9 cellular contexts compared by ENCODE assay signal in genomic region chr3:15330031-15330596, GRCh38. TPM values are rescaled to one million over a fixed set of nuclear protein-coding genes. Genes with fewer than 3 reads are reported as not detected.
DNase-seq lines count a peak whose midpoint lies in the region; TF ChIP-seq lines count a peak whose summit lies in the region.
"Had no signal": no experiment of that assay in that cellular context is flagged by ENCODE, and none has a peak within 500 bp of the region (broad histone marks: within the 10 kb centered on the region; RNA-seq: fewer than 3 reads in every experiment).

No MANE protein-coding gene starts in this region.

- H3K36me3 ChIP-seq in tibial nerve = peaks cover 0 to 7% (median 0%) of the 10 kb centered on the region in 3 donors

- H3K27ac Mint-ChIP-seq in activated T-helper 1 cell treated with anti-CD3 and anti-CD28 coated beads, Interleukin-12 subunit alpha, Interleukin-12 subunit beta, Interleukin-2, Interleukin-4 antibody, amounts not matched to agents 30 ng/mL and 10 ng/mL and 1 ng/mL, durations not matched to agents 14 hours and 24 hours and 36 hours = no peak overlapping the region

- WGBS in tibial nerve, 2 donors = 20 to 28% methylated on average over 10 of the region's 10 CpGs

- H3K4me3 Mint-ChIP-seq in activated T-helper 1 cell treated with anti-CD3 and anti-CD28 coated beads, Interleukin-12 subunit alpha, Interleukin-12 subunit beta, Interleukin-2, Interleukin-4 antibody, amounts not matched to agents 30 ng/mL and 10 ng/mL and 1 ng/mL, durations not matched to agents 14 hours and 24 hours and 36 hours = peak overlapping the region; percentile 92

- no peaks in the 10 kb centered on the region for H3K27me3 Mint-ChIP-seq in activated T-helper 1 cell treated with anti-CD3 and anti-CD28 coated beads, Interleukin-12 subunit alpha, Interleukin-12 subunit beta, Interleukin-2, Interleukin-4 antibody, amounts not matched to agents 30 ng/mL and 10 ng/mL and 1 ng/mL, durations not matched to agents 14 hours and 24 hours and 36 hours (ENCODE audit: insufficient read depth)

- intact Hi-C loops in activated T-helper 1 cell treated with anti-CD3 and anti-CD28 coated beads, Interleukin-12 subunit alpha, Interleukin-12 subunit beta, Interleukin-2, Interleukin-4 antibody, amounts not matched to agents 30 ng/mL and 10 ng/mL and 1 ng/mL, durations not matched to agents 14 hours and 24 hours and 36 hours (cut with micrococcal nuclease) = no loop called here

- no peaks in the 10 kb centered on the region for H3K9me3 ChIP-seq in tibial nerve

- TF ChIP-seq CTCF in tibial nerve (IDR thresholded peaks at IDR 0.05) = no peak

- no peaks in the 10 kb centered on the region for H3K9me3 Mint-ChIP-seq in activated T-helper 1 cell treated with anti-CD3 and anti-CD28 coated beads, Interleukin-12 subunit alpha, Interleukin-12 subunit beta, Interleukin-2, Interleukin-4 antibody, amounts not matched to agents 30 ng/mL and 10 ng/mL and 1 ng/mL, durations not matched to agents 14 hours and 24 hours and 36 hours

- H3K4me1 Mint-ChIP-seq in activated T-helper 1 cell treated with anti-CD3 and anti-CD28 coated beads, Interleukin-12 subunit alpha, Interleukin-12 subunit beta, Interleukin-2, Interleukin-4 antibody, amounts not matched to agents 30 ng/mL and 10 ng/mL and 1 ng/mL, durations not matched to agents 14 hours and 24 hours and 36 hours (ENCODE audit: low read depth) = peaks cover 78% of the 10 kb centered on the region

- peak overlapping the region; percentile 94 to 98 (median 96) for H3K27ac ChIP-seq in tibial nerve

- TF ChIP-seq POLR2A in tibial nerve (IDR thresholded peaks at IDR 0.05) = peak in 1 of 2 donors; percentile 37

- H3K27me3 ChIP-seq in tibial nerve = no peaks in the 10 kb centered on the region

- peak overlapping the region; percentile 87 to 94 (median 92) for H3K4me3 ChIP-seq in tibial nerve

- DNase-seq in NCI-H748 (lab: John Stamatoyannopoulos, UW; ENCODE audit: unreplicated experiment) = peak; percentile 64
- DNase-seq in NCI-H748 treated with DMSO at 0.1 percent for 48 hours (lab: John Stamatoyannopoulos, UW) = no peak
- no peak for DNase-seq in activated T-helper 1 cell treated with anti-CD3 and anti-CD28 coated beads, Interleukin-12 subunit alpha, Interleukin-12 subunit beta, Interleukin-2, Interleukin-4 antibody, amounts not matched to agents 30 ng/mL and 10 ng/mL and 1 ng/mL, durations not matched to agents 14 hours and 24 hours and 36 hours (ENCODE audit: low spot score)
- peak; percentile 38 for DNase-seq in kidney glomerular epithelial cell (lab: John Stamatoyannopoulos, UW)
- DNase-seq in tibial nerve (ENCODE audit: low spot score in 2 of 2) = peak; percentile 62 to 90
- DNase-seq in NCI-H82 (lab: John Stamatoyannopoulos, UW) = no peak
- DNase-seq in amniotic stem cell (lab: John Stamatoyannopoulos, UW) = no peak
- no peak for DNase-seq in GM19238 (ENCODE audit: insufficient read length, low spot score)
- DNase-seq: ACHN had no signal

- H3K36me3 Mint-ChIP-seq in activated T-helper 1 cell treated with anti-CD3 and anti-CD28 coated beads, Interleukin-12 subunit alpha, Interleukin-12 subunit beta, Interleukin-2, Interleukin-4 antibody, amounts not matched to agents 30 ng/mL and 10 ng/mL and 1 ng/mL, durations not matched to agents 14 hours and 24 hours and 36 hours (ENCODE audit: low read depth) = peaks cover 53% of the 10 kb centered on the region

- peak; percentile 24 to 93 for TF ChIP-seq EP300 in tibial nerve (IDR thresholded peaks at IDR 0.05)

- peaks cover under 1 to 71% (median 58%) of the 10 kb centered on the region in 4 donors for H3K4me1 ChIP-seq in tibial nerve

RNA-seq across cellular contexts. Expression of gene SH3BP5, which starts 2.3 kb away (rescaled TPM):
- 28.0 and 30.3 TPM in 2 replicates for total RNA-seq in activated T-helper 1 cell treated with anti-CD3 and anti-CD28 coated beads, Interleukin-12 subunit alpha, Interleukin-12 subunit beta, Interleukin-2, Interleukin-4 antibody, amounts not matched to agents 30 ng/mL and 10 ng/mL and 1 ng/mL, durations not matched to agents 14 hours and 24 hours and 36 hours
- 100 to 1,000 TPM in 3 of 4 donors, 10 to 100 TPM in 1; 99.0 to 113 (median 105) TPM for total RNA-seq in tibial nerve

Comparison
In these comparisons a context has a peak if more than half of its experiments do, and no peak if none do; other contexts are left out.
1. DNase-seq: peak in NCI-H748 (single experiment), kidney glomerular epithelial cell (single experiment) and tibial nerve (2 of 2); none in NCI-H748 treated with DMSO at 0.1 percent for 48 hours (single experiment), activated T-helper 1 cell treated with anti-CD3 and anti-CD28 coated beads, Interleukin-12 subunit alpha, Interleukin-12 subunit beta, Interleukin-2, Interleukin-4 antibody, amounts not matched to agents 30 ng/mL and 10 ng/mL and 1 ng/mL, durations not matched to agents 14 hours and 24 hours and 36 hours (single experiment), NCI-H82 (single experiment), amniotic stem cell (single experiment) and GM19238 (single experiment).